Comparison of ENCODE assay signal across 28 cellular contexts in genomic region chr3:100175637-100176250, GRCh38.
DNase-seq lines count a peak whose midpoint lies in the region; ATAC-seq, FAIRE-seq and TF ChIP-seq lines count a peak whose summit lies in the region.
"Had no signal": no experiment of that assay in that cellular context is flagged by ENCODE, and none has a peak within 500 bp of the region (broad histone marks: within the 10 kb centered on the region; RNA-seq: fewer than 3 reads in every experiment).

No MANE protein-coding gene starts in this region.

- peak overlapping the region; percentile 46 for H3K27ac Mint-ChIP-seq in activated naive CD4-positive, alpha-beta T cell treated with anti-CD3 and anti-CD28 coated beads, Interleukin-2, amount 50 U/mL, for 24 hours
- H3K27ac Mint-ChIP-seq in activated naive CD4-positive, alpha-beta T cell treated with anti-CD3 and anti-CD28 coated beads, Interleukin-2, amount 10 ng/mL, durations not matched to agents 7 days and 5 days = no peak overlapping the region
- H3K27ac Mint-ChIP-seq: activated CD8-positive, alpha-beta memory T cell treated with anti-CD3 and anti-CD28 coated beads, Interleukin-2, amount 10 ng/mL, durations not matched to agents 7 days and 5 days; activated T-cell treated with anti-CD3 and anti-CD28 coated beads, Interleukin-2, amount 50 U/mL, for 72 hours; B cell; brain; CD8-positive, alpha-beta memory T cell; WTC11 had no signal

- no peaks in the 10 kb centered on the region for H3K9me3 ChIP-seq in kidney (ENCODE audit: control insufficient read depth in 1 of 2, low read length in 2 of 2)

- H3K9me3 Mint-ChIP-seq in activated naive CD4-positive, alpha-beta T cell treated with anti-CD3 and anti-CD28 coated beads, Interleukin-2, amount 50 U/mL, for 24 hours = no peaks in the 10 kb centered on the region
- H3K9me3 Mint-ChIP-seq in activated naive CD4-positive, alpha-beta T cell treated with anti-CD3 and anti-CD28 coated beads, Interleukin-2, amount 10 ng/mL, durations not matched to agents 7 days and 5 days = peaks cover 22% of the 10 kb centered on the region

- no peaks in the 10 kb centered on the region for H3K27me3 Mint-ChIP-seq in activated naive CD4-positive, alpha-beta T cell treated with anti-CD3 and anti-CD28 coated beads, Interleukin-2, amount 50 U/mL, for 24 hours
- H3K27me3 Mint-ChIP-seq in activated naive CD4-positive, alpha-beta T cell treated with anti-CD3 and anti-CD28 coated beads, Interleukin-2, amount 10 ng/mL, durations not matched to agents 7 days and 5 days = no peaks in the 10 kb centered on the region
- H3K27me3 Mint-ChIP-seq: activated CD8-positive, alpha-beta memory T cell treated with anti-CD3 and anti-CD28 coated beads, Interleukin-2, amount 10 ng/mL, durations not matched to agents 7 days and 5 days; B cell; brain had no signal

- no peak overlapping the region for H3K4me3 ChIP-seq in kidney (ENCODE audit: low read length in 2 of 2)
- H3K4me3 ChIP-seq: PC-9 had no signal

- no peak for TF ChIP-seq CTCF in kidney (IDR thresholded peaks at IDR 0.05; ENCODE audit: borderline replicate concordance, extremely low read depth, insufficient read depth)

- ATAC-seq in sciatic nerve = peak; percentile 77
- ATAC-seq: activated CD8-positive, alpha-beta memory T cell treated with anti-CD3 and anti-CD28 coated beads, Interleukin-2, amount 10 ng/mL, durations not matched to agents 7 days and 5 days; activated T-cell treated with anti-CD3 and anti-CD28 coated beads, Interleukin-2, amount 50 U/mL, for 72 hours; stimulated activated naive CD8-positive, alpha-beta T cell treated with anti-CD3 and anti-CD28 coated beads, Interleukin-15, Interleukin-2, amounts not matched to agents 100 U/mL and 50 U/mL, for 24 hours; WTC11 had no signal

- CTCF ChIA-PET in activated naive CD4-positive, alpha-beta T cell treated with anti-CD3 and anti-CD28 coated beads, Interleukin-2, amount 10 ng/mL, durations not matched to agents 7 days and 5 days (lab: Charles Lee) = no interaction called here

- H3K4me1 Mint-ChIP-seq in activated naive CD4-positive, alpha-beta T cell treated with anti-CD3 and anti-CD28 coated beads, Interleukin-2, amount 50 U/mL, for 24 hours = no peaks in the 10 kb centered on the region
- H3K4me1 Mint-ChIP-seq in activated naive CD4-positive, alpha-beta T cell treated with anti-CD3 and anti-CD28 coated beads, Interleukin-2, amount 10 ng/mL, durations not matched to agents 7 days and 5 days = peaks cover 1% of the 10 kb centered on the region
- H3K4me1 Mint-ChIP-seq: activated CD8-positive, alpha-beta memory T cell treated with anti-CD3 and anti-CD28 coated beads, Interleukin-2, amount 10 ng/mL, durations not matched to agents 7 days and 5 days; B cell; CD8-positive, alpha-beta memory T cell had no signal

- no peaks in the 10 kb centered on the region for H3K4me1 ChIP-seq in kidney (ENCODE audit: control insufficient read depth in 1 of 2, insufficient read depth in 1 of 2, low read depth in 1 of 2, low read length in 2 of 2)

- H3K27ac ChIP-seq in kidney (ENCODE audit: low read depth in 2 of 2, low read length in 2 of 2) = no peak overlapping the region
- H3K27ac ChIP-seq: HL-60, neutrophil, PC-9 had no signal

- H3K36me3 ChIP-seq in kidney (ENCODE audit: control insufficient read depth in 1 of 2, insufficient read depth in 2 of 2, low read length in 2 of 2) = no peaks in the 10 kb centered on the region
- H3K36me3 ChIP-seq: neutrophil had no signal

- H3K9ac ChIP-seq in kidney (ENCODE audit: low read length in 2 of 2) = no peak overlapping the region

- peaks cover 53% of the 10 kb centered on the region for H3K36me3 Mint-ChIP-seq in activated naive CD4-positive, alpha-beta T cell treated with anti-CD3 and anti-CD28 coated beads, Interleukin-2, amount 50 U/mL, for 24 hours
- H3K36me3 Mint-ChIP-seq in activated naive CD4-positive, alpha-beta T cell treated with anti-CD3 and anti-CD28 coated beads, Interleukin-2, amount 10 ng/mL, durations not matched to agents 7 days and 5 days = peaks cover 40% of the 10 kb centered on the region

- no peak for DNase-seq in activated naive CD4-positive, alpha-beta T cell treated with anti-CD3 and anti-CD28 coated beads, Interleukin-2, amount 10 ng/mL, durations not matched to agents 7 days and 5 days
- DNase-seq in NCI-H146 treated with DMSO at 0.1 percent for 48 hours (lab: John Stamatoyannopoulos, UW; ENCODE audit: unreplicated experiment) = peak; percentile 40
- peak; percentile 74 for DNase-seq in foreskin melanocyte
- no peak for DNase-seq in sciatic nerve (ENCODE audit: low spot score)
- DNase-seq in kidney = no peak
- DNase-seq in NCI-H2227 treated with DMSO at 0.1 percent for 48 hours (lab: John Stamatoyannopoulos, UW) = no peak
- no peak for DNase-seq in GF-D8 (lab: John Stamatoyannopoulos, UW)
- DNase-seq: activated CD8-positive, alpha-beta memory T cell treated with anti-CD3 and anti-CD28 coated beads, Interleukin-2, amount 10 ng/mL, durations not matched to agents 7 days and 5 days; activated naive CD4-positive, alpha-beta T cell treated with Interleukin-2 at 50 U/mL for 16 hours; activated T-cell treated with anti-CD3 and anti-CD28 coated beads, Interleukin-2, amount 50 U/mL, for 72 hours; CD8-positive, alpha-beta memory T cell; effector CD4-positive, alpha-beta T cell; erythroblast; head of caudate nucleus; Karpas-422; mammary epithelial cell; NCI-H1694 treated with DMSO at 0.1 percent for 48 hours; NCI-H446; PC-9; SHP77 treated with DMSO at 0.1 percent for 48 hours; stimulated activated naive CD8-positive, alpha-beta T cell treated with anti-CD3 and anti-CD28 coated beads, Interleukin-15, Interleukin-2, amounts not matched to agents 100 U/mL and 50 U/mL, for 24 hours had no signal

- no peak for FAIRE-seq in kidney (lab: Jason Lieb, UNC)
- FAIRE-seq: H1 had no signal

- intact Hi-C loops in sciatic nerve (cut with DNase I) = no loop called here
- intact Hi-C loops in kidney (cut with DNase I) = no loop called here

- H3K4me3 Mint-ChIP-seq in activated naive CD4-positive, alpha-beta T cell treated with anti-CD3 and anti-CD28 coated beads, Interleukin-2, amount 50 U/mL, for 24 hours = no peak overlapping the region
- H3K4me3 Mint-ChIP-seq in activated naive CD4-positive, alpha-beta T cell treated with anti-CD3 and anti-CD28 coated beads, Interleukin-2, amount 10 ng/mL, durations not matched to agents 7 days and 5 days = no peak overlapping the region
- H3K4me3 Mint-ChIP-seq: activated CD8-positive, alpha-beta memory T cell treated with anti-CD3 and anti-CD28 coated beads, Interleukin-2, amount 10 ng/mL, durations not matched to agents 7 days and 5 days; activated T-cell treated with anti-CD3 and anti-CD28 coated beads, Interleukin-2, amount 50 U/mL, for 72 hours; B cell; brain; CD8-positive, alpha-beta memory T cell; WTC11 had no signal

Comparison
In these comparisons a context has a peak if more than half of its experiments do, and no peak if none do; other contexts are left out.
1. DNase-seq: peak in NCI-H146 treated with DMSO at 0.1 percent for 48 hours (single experiment) and foreskin melanocyte (single experiment); none in activated naive CD4-positive, alpha-beta T cell treated with anti-CD3 and anti-CD28 coated beads, Interleukin-2, amount 10 ng/mL, durations not matched to agents 7 days and 5 days (single experiment), sciatic nerve (single experiment), kidney (single experiment), NCI-H2227 treated with DMSO at 0.1 percent for 48 hours (single experiment) and GF-D8 (single experiment).